Comparison of ENCODE assay signal across 22 cellular contexts in the genomic region with DNA sequence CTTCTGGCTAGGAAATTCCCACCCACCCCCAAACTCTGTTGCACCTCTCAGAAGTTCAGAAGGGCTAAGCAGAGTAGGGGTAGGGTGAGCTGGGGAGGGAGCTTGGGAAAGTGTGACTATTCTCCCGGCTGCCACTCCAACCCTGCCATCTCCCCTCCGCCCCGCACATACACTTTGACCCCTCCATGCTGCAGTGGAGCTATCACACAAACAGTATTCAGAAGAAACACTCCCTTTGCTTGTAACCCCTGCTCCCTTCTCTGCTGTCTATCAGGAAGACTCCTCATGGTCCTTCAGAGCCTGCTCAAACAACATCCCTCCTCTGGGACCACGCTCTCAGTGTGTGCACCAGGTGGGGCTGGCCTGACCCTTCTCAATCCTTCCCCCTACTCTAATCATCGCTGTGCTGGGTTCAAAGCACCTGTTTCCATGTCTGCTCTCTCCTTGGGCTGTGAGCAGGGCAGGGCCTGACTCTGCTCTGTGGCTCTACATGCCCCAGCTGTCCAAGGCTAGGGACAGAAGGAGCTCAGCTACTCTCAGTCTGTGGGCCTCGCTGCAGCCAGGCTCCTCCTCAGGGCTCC. TPM values are rescaled to one million over a fixed set of nuclear protein-coding genes. Genes with fewer than 3 reads are reported as not detected.
A peak's percentile ranks its signal among the peaks of the same experiment; 100 is the strongest.
DNase-seq lines count a peak whose midpoint lies in the region; ATAC-seq and TF ChIP-seq lines count a peak whose summit lies in the region.
"Had no signal": no experiment of that assay in that cellular context is flagged by ENCODE, and none has a peak within 500 bp of the region (broad histone marks: within the 10 kb centered on the region; RNA-seq: fewer than 3 reads in every experiment).

No MANE protein-coding gene starts in this region.

- peak overlapping the region; percentile 19 for H3K27ac Mint-ChIP-seq in activated naive CD4-positive, alpha-beta T cell treated with anti-CD3 and anti-CD28 coated beads, Interleukin-2, amount 50 U/mL, for 24 hours
- H3K27ac Mint-ChIP-seq in progenitor cell of endocrine pancreas, result peak overlapping the region; percentile 66
- H3K27ac Mint-ChIP-seq: B cell; CD4-positive, CD25-positive, alpha-beta regulatory T cell; CD8-positive, alpha-beta T cell; GM23338 had no signal

- H3K9me3 Mint-ChIP-seq in activated naive CD4-positive, alpha-beta T cell treated with anti-CD3 and anti-CD28 coated beads, Interleukin-2, amount 50 U/mL, for 24 hours, result no peaks in the 10 kb centered on the region
- H3K9me3 Mint-ChIP-seq in progenitor cell of endocrine pancreas (ENCODE audit: low read depth), result no peaks in the 10 kb centered on the region
- H3K9me3 Mint-ChIP-seq: CD8-positive, alpha-beta T cell; GM23338; H9 had no signal

- H3K27me3 ChIP-seq in right lobe of liver, result no peaks in the 10 kb centered on the region
- H3K27me3 ChIP-seq: BLaER1 had no signal

- WGBS in right lobe of liver (ENCODE audit: insufficient coverage, low coverage, low lambda C conversion rate, missing lambda C conversion rate), result 58% methylated on average over 5 of the region's 6 CpGs

- no peaks in the 10 kb centered on the region for H3K4me1 Mint-ChIP-seq in activated naive CD4-positive, alpha-beta T cell treated with anti-CD3 and anti-CD28 coated beads, Interleukin-2, amount 50 U/mL, for 24 hours
- peaks cover 19% of the 10 kb centered on the region for H3K4me1 Mint-ChIP-seq in progenitor cell of endocrine pancreas (ENCODE audit: low read depth)
- H3K4me1 Mint-ChIP-seq: CD4-positive, CD25-positive, alpha-beta regulatory T cell had no signal

- TF ChIP-seq POLR2A in right lobe of liver (IDR thresholded peaks at IDR 0.05), result no peak

- H3K36me3 Mint-ChIP-seq in activated naive CD4-positive, alpha-beta T cell treated with anti-CD3 and anti-CD28 coated beads, Interleukin-2, amount 50 U/mL, for 24 hours, result no peaks in the 10 kb centered on the region
- no peaks in the 10 kb centered on the region for H3K36me3 Mint-ChIP-seq in progenitor cell of endocrine pancreas (ENCODE audit: insufficient read depth)
- H3K36me3 Mint-ChIP-seq: CD4-positive, CD25-positive, alpha-beta regulatory T cell; CD8-positive, alpha-beta T cell had no signal

- TF ChIP-seq CTCF in right lobe of liver (IDR thresholded peaks at IDR 0.05), result no peak
- no peak for TF ChIP-seq CTCF in progenitor cell of endocrine pancreas (IDR thresholded peaks at IDR 0.05; ENCODE audit: unreplicated experiment)

- H3K4me3 ChIP-seq in right lobe of liver, result no peak overlapping the region
- H3K4me3 ChIP-seq: BLaER1, GM12878, GM23338 had no signal

- intact Hi-C loops in right lobe of liver (cut with DNase I), result loop anchor here in 1 of 2 donors (10.0 kb wide), 1 partner anchor 90 kb away; no protein-coding TSS in a partner anchor

- H3K27me3 Mint-ChIP-seq in activated naive CD4-positive, alpha-beta T cell treated with anti-CD3 and anti-CD28 coated beads, Interleukin-2, amount 50 U/mL, for 24 hours, result peaks cover 19% of the 10 kb centered on the region
- peaks cover 53% of the 10 kb centered on the region for H3K27me3 Mint-ChIP-seq in progenitor cell of endocrine pancreas

- H3K27ac ChIP-seq in right lobe of liver, result peak overlapping the region in 2 of 3 donors; percentile 95 to 97
- H3K27ac ChIP-seq: 22Rv1, BLaER1, C4-2B had no signal

- ATAC-seq in right lobe of liver, result no peak
- ATAC-seq: CD8-positive, alpha-beta T cell; GM12878; GM23338; HCT116 had no signal

- no peaks in the 10 kb centered on the region for H3K9me3 ChIP-seq in right lobe of liver
- H3K9me3 ChIP-seq: BLaER1 had no signal

- H3K4me3 Mint-ChIP-seq in activated naive CD4-positive, alpha-beta T cell treated with anti-CD3 and anti-CD28 coated beads, Interleukin-2, amount 50 U/mL, for 24 hours, result no peak overlapping the region
- H3K4me3 Mint-ChIP-seq in progenitor cell of endocrine pancreas (ENCODE audit: low read depth), result no peak overlapping the region
- H3K4me3 Mint-ChIP-seq: B cell; CD4-positive, CD25-positive, alpha-beta regulatory T cell; CD8-positive, alpha-beta T cell; GM23338; H9 had no signal

- peaks cover 0 to 27% (median 13%) of the 10 kb centered on the region in 4 donors for H3K36me3 ChIP-seq in right lobe of liver
- H3K36me3 ChIP-seq: BLaER1 had no signal

- H3K4me1 ChIP-seq in right lobe of liver, result peaks cover 0 to 93% (median 43%) of the 10 kb centered on the region in 4 donors

- DNase-seq in activated naive CD4-positive, alpha-beta T cell treated with anti-CD3 and anti-CD28 coated beads, Interleukin-2, amount 50 U/mL, for 16 hours, result no peak
- DNase-seq in right lobe of liver (peak in 1 of 3 donors; percentile 23), progenitor cell of endocrine pancreas (ENCODE audit: low spot score, unreplicated experiment) (no peak), SHP77 treated with DMSO at 0.1 percent for 48 hours (lab: John Stamatoyannopoulos, UW) (no peak), NCI-H1930 (lab: John Stamatoyannopoulos, UW) (no peak), NCI-H446 (lab: John Stamatoyannopoulos, UW) (no peak)
- DNase-seq: CD4-positive, CD25-positive, alpha-beta regulatory T cell; CD8-positive, alpha-beta T cell; DMS 273 treated with DMSO at 0.1 percent for 48 hours; DMS79; EL; GDM1; H9 had no signal

RNA-seq across cellular contexts. Expression of gene SLC13A5, which starts 8.6 kb away (rescaled TPM):
- total RNA-seq in right lobe of liver (100 to 1,000 TPM; 142 to 383 (median 264) TPM), progenitor cell of endocrine pancreas (0.93 and 1.1 TPM in 2 replicates)
- total RNA-seq: B cell; CD4-positive, CD25-positive, alpha-beta regulatory T cell; CD8-positive, alpha-beta T cell; H4 had no signal

RNA-seq across cellular contexts. Expression of gene XAF1, which starts 51.3 kb away (rescaled TPM):
- total RNA-seq in right lobe of liver (10 to 100 TPM; 15.9 to 76.8 (median 42.7) TPM), progenitor cell of endocrine pancreas (not detected in 2 replicates)
- total RNA-seq: GM23338, H9 had no signal

RNA-seq across cellular contexts. Expression of gene C17orf100, which starts 53.0 kb away (rescaled TPM):
- total RNA-seq in right lobe of liver, result 1 to 10 TPM; 1.2 to 4.0 (median 1.9) TPM
- 6.1 TPM in 2 replicates for total RNA-seq in progenitor cell of endocrine pancreas

RNA-seq across cellular contexts. Expression of gene MED31, which starts 53.2 kb away (rescaled TPM):
- total RNA-seq in right lobe of liver (10 to 100 TPM in 2 of 6 experiments, 1 to 10 TPM in 4; 3.5 to 10.7 (median 7.4) TPM), progenitor cell of endocrine pancreas (17.8 and 18.2 TPM in 2 replicates)

Comparison
In these comparisons a context has a peak if more than half of its experiments do, and no peak if none do; other contexts are left out.
1. RNA of gene SLC13A5, which starts 8.6 kb away (total RNA-seq): 142 to 383 TPM in right lobe of liver; 0.93 to 1.1 TPM in progenitor cell of endocrine pancreas; every median in the first group is over 10 times any median in the second.
2. RNA of gene XAF1, which starts 51.3 kb away (total RNA-seq): 15.9 to 76.8 TPM in right lobe of liver; not detected in progenitor cell of endocrine pancreas; every median in the first group is over 10 times any median in the second.